Comparison of ENCODE assay signal across 1 cellular context in the genomic region with DNA sequence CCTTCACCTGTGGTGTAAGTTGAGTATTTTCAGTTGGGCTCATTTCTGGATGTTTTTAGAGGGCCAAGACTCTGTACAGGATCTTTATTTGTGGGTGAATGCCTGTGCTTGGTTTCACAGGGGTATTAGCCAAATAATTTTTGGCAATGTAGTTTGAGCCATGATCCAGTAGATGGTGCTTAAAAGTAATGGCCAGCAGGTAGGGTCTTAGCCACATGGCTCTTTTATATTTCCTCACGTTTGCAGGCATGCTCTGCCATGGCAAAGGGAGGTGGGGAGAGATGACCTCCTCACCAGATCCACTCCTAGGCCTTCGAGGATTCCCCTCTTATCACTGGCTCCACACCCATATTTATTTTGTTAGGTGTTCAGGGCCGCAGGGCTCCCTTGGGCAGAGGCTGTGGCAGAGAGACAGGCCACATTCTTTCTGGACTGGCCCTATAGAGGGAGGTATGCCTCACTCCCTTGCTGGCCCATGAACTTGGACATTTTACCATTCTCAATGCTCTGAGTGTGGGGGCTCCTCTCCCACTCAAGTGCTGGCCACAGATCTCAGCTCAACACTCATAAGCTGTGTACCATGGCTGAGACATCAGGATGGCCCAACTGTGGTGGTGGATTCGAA.
TF ChIP-seq lines count a peak whose summit lies in the region.

No MANE protein-coding gene starts in this region.

TF ChIP-seq in GM23338, 12 proteins besides CTCF, POLR2A, EP300 and RAD21:
- no peak for TF ChIP-seq REST (IDR thresholded peaks at IDR 0.05; ENCODE audit: unreplicated experiment)
TF ChIP-seq in GM23338: peak in this region for 0.
